In the genomic region with DNA sequence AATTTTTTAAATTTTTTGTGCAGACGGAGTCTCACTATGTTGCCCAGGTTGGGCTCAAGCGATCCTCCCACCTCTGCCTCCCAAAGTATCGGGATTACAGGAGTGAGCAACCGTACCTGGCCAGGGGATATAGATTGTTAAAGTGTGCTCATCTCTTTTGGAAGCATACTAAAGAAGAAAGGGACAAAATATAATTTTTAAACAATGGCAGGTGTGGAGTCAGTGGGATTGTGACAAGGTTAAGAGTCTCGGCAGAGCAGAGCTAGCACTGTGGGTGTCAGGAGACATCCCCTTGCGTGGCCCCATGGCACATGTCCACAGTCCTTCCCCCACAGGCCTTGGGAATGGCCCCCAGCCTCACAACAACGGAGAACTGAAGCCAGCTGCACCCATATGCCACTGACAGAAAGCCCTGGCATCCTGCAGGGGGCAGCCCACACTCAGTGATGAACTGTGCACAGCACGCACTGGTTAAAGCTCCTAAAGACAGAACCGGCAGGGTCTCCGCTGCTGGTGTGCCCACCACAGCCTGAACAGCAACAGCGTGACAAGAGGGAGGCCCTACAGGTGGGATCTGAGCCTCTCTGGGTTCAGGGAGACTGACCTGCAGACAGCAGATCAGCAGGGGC, we compare ENCODE assay signal across 8 cellular contexts. TPM values are rescaled to one million over a fixed set of nuclear protein-coding genes. Genes with fewer than 3 reads are reported as not detected.
A peak's percentile ranks its signal among the peaks of the same experiment; 100 is the strongest.
DNase-seq lines count a peak whose midpoint lies in the region; ATAC-seq, FAIRE-seq and TF ChIP-seq lines count a peak whose summit lies in the region.

No MANE protein-coding gene starts in this region.

- ATAC-seq in HG02623 (IDR thresholded peaks at IDR 0.05; ENCODE audit: unreplicated experiment), result no peak

- H3K4me1 Mint-ChIP-seq in Calu3 (ENCODE audit: low read depth, unreplicated experiment), result peaks cover 13% of the 10 kb centered on the region

- no peak overlapping the region for H3K4me2 ChIP-seq in Karpas-422 (ENCODE audit: low read depth, low read length, poor library complexity, severe bottlenecking)

- BruUV-seq in Calu3 (replicated peaks; lab: Mats Ljungman, UMichigan), result no TSS peak

- H3K9ac ChIP-seq in Karpas-422 (ENCODE audit: low read length), result no peak overlapping the region

- TF ChIP-seq CTCF in Calu3 (IDR thresholded peaks at IDR 0.05; ENCODE audit: unreplicated experiment) (peak; percentile 60), sigmoid colon (IDR thresholded peaks at IDR 0.05) (peak in 1 of 4 experiments; percentile 19)

- H3K9me2 ChIP-seq in Karpas-422 (replicated peaks; ENCODE audit: insufficient read depth, low read length), result no peaks in the 10 kb centered on the region

- H4K20me1 ChIP-seq in Karpas-422 (ENCODE audit: insufficient read depth, low read depth, low read length), result no peaks in the 10 kb centered on the region

- H3K9me3 Mint-ChIP-seq in Calu3 (ENCODE audit: low read depth, unreplicated experiment), result no peaks in the 10 kb centered on the region

- no peak overlapping the region for H3K27ac Mint-ChIP-seq in Calu3 (ENCODE audit: unreplicated experiment)

- no peaks in the 10 kb centered on the region for H3K4me1 ChIP-seq in Karpas-422 (ENCODE audit: low read length)
- H3K4me1 ChIP-seq in sigmoid colon, result peaks cover 0 to 4% (median 0%) of the 10 kb centered on the region in 4 donors

- intact Hi-C loops in Calu3 (cut with micrococcal nuclease; ENCODE audit: unreplicated experiment) (no loop called here), head of caudate nucleus (cut with DNase I) (no loop called here), sigmoid colon (cut with DNase I) (no loop called here)

- peaks cover 15% of the 10 kb centered on the region; the same call in 1 of the 2 replicates for H3K36me3 ChIP-seq in Karpas-422 (ENCODE audit: insufficient read depth, low read length)
- peaks cover 41 to 98% (median 73%) of the 10 kb centered on the region in 4 donors for H3K36me3 ChIP-seq in sigmoid colon

- no peak for TF ChIP-seq EP300 in sigmoid colon (IDR thresholded peaks at IDR 0.05)

- H3K27me3 ChIP-seq in Karpas-422 (ENCODE audit: low read length), result no peaks in the 10 kb centered on the region
- no peaks in the 10 kb centered on the region for H3K27me3 ChIP-seq in sigmoid colon

- H3K4me3 ChIP-seq in Karpas-422 (ENCODE audit: low read length) (no peak overlapping the region), sigmoid colon (no peak overlapping the region)

- peaks cover 60% of the 10 kb centered on the region for H3K36me3 Mint-ChIP-seq in Calu3 (ENCODE audit: insufficient read depth, unreplicated experiment)

- no peak overlapping the region for H2AFZ ChIP-seq in Karpas-422 (ENCODE audit: low read length)

- CTCF ChIA-PET in Calu3 (lab: Charles Lee), result interaction anchor here (0.6 to 1.5 kb wide), 7 partner anchors 26 to 385 kb away, joined by 3 to 14 read pairs (median 4); no protein-coding TSS in a partner anchor

- peak; percentile 57 for DNase-seq in Calu3
- peak; percentile 70 for DNase-seq in Karpas-422
- DNase-seq in activated T-cell treated with anti-CD3 and anti-CD28 coated beads for 4 hours, result peak; percentile 7
- DNase-seq in head of caudate nucleus, result peak in 41 of 42 donors; percentile 22 to 81 (median 60)
- peak; percentile 19 to 23 for DNase-seq in stimulated activated CD4-positive, alpha-beta T cell treated with anti-CD3 and anti-CD28 coated beads, Interleukin-2, amount 100 ng/mL, for 48 hours
- DNase-seq in GM12892 (ENCODE audit: insufficient read length), result no peak
- DNase-seq in sigmoid colon, result no peak

- H3K27ac ChIP-seq in Karpas-422 (ENCODE audit: low read length) (no peak overlapping the region), sigmoid colon (no peak overlapping the region)

- WGBS in sigmoid colon, 2 donors, result 76 to 78% methylated on average over 11 of the region's 11 CpGs

- H3K27me3 Mint-ChIP-seq in Calu3 (ENCODE audit: unreplicated experiment), result no peaks in the 10 kb centered on the region

- FAIRE-seq in GM12892 (lab: Jason Lieb, UNC), result no peak

- H3K4me3 Mint-ChIP-seq in Calu3 (ENCODE audit: low read depth, unreplicated experiment), result no peak overlapping the region

- H3K79me2 ChIP-seq in Karpas-422 (ENCODE audit: low read length), result no peaks in the 10 kb centered on the region

- TF ChIP-seq POLR2A in GM12892 (IDR thresholded peaks at IDR 0.05; ENCODE audit: low read depth, low read length) (no peak), sigmoid colon (IDR thresholded peaks at IDR 0.05) (no peak)

- no peaks in the 10 kb centered on the region for H3K9me3 ChIP-seq in Karpas-422 (ENCODE audit: low read length)
- no peaks in the 10 kb centered on the region for H3K9me3 ChIP-seq in sigmoid colon

RNA-seq across cellular contexts. Expression of a gene that starts 29.9 kb away (rescaled TPM):
- total RNA-seq in Calu3 (2022) (not detected in 2 replicates), sigmoid colon (not detected)
- total RNA-seq in Karpas-422 (2014; rRNA removed; shearing (Covaris generic); ENCODE audit: low replicate concordance), result not detected in 2 replicates
- 0.70 TPM for polyA plus RNA-seq in GM12892 (2012; ENCODE audit: missing spikeins)
- polyA plus RNA-seq in sigmoid colon, result under 1 TPM in 1 of 3 donors, not detected in 2; 0.04 TPM

RNA-seq across cellular contexts. Expression of a gene that starts 54.8 kb away (rescaled TPM):
- total RNA-seq in Calu3 (2022) (69.2 and 77.9 TPM in 2 replicates), sigmoid colon (100 to 1,000 TPM in 1 of 4 donors, 10 to 100 TPM in 3; 63.5 to 137 (median 75.0) TPM)
- 66.1 and 80.7 TPM in 2 replicates for total RNA-seq in Karpas-422 (2014; rRNA removed; shearing (Covaris generic); ENCODE audit: low replicate concordance)
- 27.2 TPM for polyA plus RNA-seq in GM12892 (2012; ENCODE audit: missing spikeins)
- 10 to 100 TPM; 26.1 to 53.7 (median 26.4) TPM for polyA plus RNA-seq in sigmoid colon

RNA-seq across cellular contexts. Expression of a gene that starts 55.0 kb away (rescaled TPM):
- total RNA-seq in Calu3 (2022) (28.8 and 35.9 TPM in 2 replicates), sigmoid colon (10 to 100 TPM; 20.0 to 25.5 (median 22.8) TPM)
- 10.1 and 17.4 TPM in 2 replicates for total RNA-seq in Karpas-422 (2014; rRNA removed; shearing (Covaris generic); ENCODE audit: low replicate concordance)
- polyA plus RNA-seq in GM12892 (2012; ENCODE audit: missing spikeins), result 22.3 TPM
- polyA plus RNA-seq in sigmoid colon, result 10 to 100 TPM; 16.2 to 24.0 (median 20.2) TPM

Comparison
In these comparisons a context has a peak if more than half of its experiments do, and no peak if none do; other contexts are left out.
1. DNase-seq: peak in Calu3 (single experiment), Karpas-422 (single experiment), activated T-cell treated with anti-CD3 and anti-CD28 coated beads for 4 hours (single experiment), head of caudate nucleus (41 of 42) and stimulated activated CD4-positive, alpha-beta T cell treated with anti-CD3 and anti-CD28 coated beads, Interleukin-2, amount 100 ng/mL, for 48 hours (2 of 2); none in GM12892 (single experiment) and sigmoid colon (single experiment).